10 cellular contexts compared by ENCODE assay signal in genomic region chr15:44798815-44799214, GRCh38.
A peak's percentile ranks its signal among the peaks of the same experiment; 100 is the strongest.
DNase-seq lines count a peak whose midpoint lies in the region; ATAC-seq and TF ChIP-seq lines count a peak whose summit lies in the region.
"Had no signal": no experiment of that assay in that cellular context is flagged by ENCODE, and none has a peak within 500 bp of the region (broad histone marks: within the 10 kb centered on the region; RNA-seq: fewer than 3 reads in every experiment).

No MANE protein-coding gene starts in this region.

- H4K20me1 ChIP-seq in MM.1S (ENCODE audit: insufficient read depth, low read length), result no peaks in the 10 kb centered on the region

- no peaks in the 10 kb centered on the region for H3K9me3 ChIP-seq in MM.1S (replicated peaks; ENCODE audit: insufficient read depth, low read length)
- H3K9me3 ChIP-seq in left lung, result no peaks in the 10 kb centered on the region

- H3K4me1 ChIP-seq in MM.1S (ENCODE audit: low read length) (peaks cover 5% of the 10 kb centered on the region; the same call in 1 of the 2 replicates), left lung (no peaks in the 10 kb centered on the region)

- no peaks in the 10 kb centered on the region for H3F3A ChIP-seq in MM.1S (ENCODE audit: insufficient read depth, low read length)

- H3K4me3 ChIP-seq in MM.1S (ENCODE audit: low read length) (no peak overlapping the region), astrocyte of the cerebellum (ENCODE audit: low read depth, low read length) (no peak overlapping the region), left lung (no peak overlapping the region)

- H3K79me2 ChIP-seq in MM.1S (ENCODE audit: low read length), result no peaks in the 10 kb centered on the region

- H3K27me3 ChIP-seq in MM.1S (replicated peaks; ENCODE audit: insufficient read depth, low read length) (no peaks in the 10 kb centered on the region), left lung (no peaks in the 10 kb centered on the region)

- no peaks in the 10 kb centered on the region for H3K9me2 ChIP-seq in MM.1S (replicated peaks; ENCODE audit: insufficient read depth, low read length)

- H3K36me3 ChIP-seq in MM.1S (replicated peaks; ENCODE audit: insufficient read depth, low read length), result no peaks in the 10 kb centered on the region
- H3K36me3 ChIP-seq in left lung, result no peaks in the 10 kb centered on the region

- H3K9ac ChIP-seq in MM.1S (ENCODE audit: low read length), result no peak overlapping the region

- H3K27ac ChIP-seq in MM.1S (ENCODE audit: low read length) (no peak overlapping the region), left lung (no peak overlapping the region)

- ATAC-seq in left lung (peak; percentile 36), HG03135 (IDR thresholded peaks at IDR 0.05; ENCODE audit: unreplicated experiment) (no peak)

- in situ Hi-C loops in astrocyte of the cerebellum (cut with HindIII; ENCODE audit: low sequenced_read_pairs), result no loop called here

- DNase-seq in MM.1S (no peak), astrocyte of the cerebellum (ENCODE audit: low read depth) (no peak), left lung (no peak), hippocampal formation (lab: John Stamatoyannopoulos, UW) (no peak), posterior cingulate gyrus (no peak), NCI-H1436 (lab: John Stamatoyannopoulos, UW) (no peak)
- DNase-seq: GF-D8, GOT3 had no signal

- intact Hi-C loops in left lung (cut with DNase I), result no loop called here
- intact Hi-C loops in posterior cingulate gyrus (cut with DNase I), result no loop called here

- no peak overlapping the region for H3K4me2 ChIP-seq in MM.1S (ENCODE audit: low read depth, low read length)

- H2AFZ ChIP-seq in MM.1S (ENCODE audit: low read length), result no peak overlapping the region

- TF ChIP-seq CTCF in GM12874 (IDR thresholded peaks at IDR 0.05; ENCODE audit: insufficient read depth, low read depth, low read length) (peak; percentile 11; the same call in 1 of the 2 replicates), MM.1S (IDR thresholded peaks at IDR 0.05; ENCODE audit: low read length) (peak; percentile 16), astrocyte of the cerebellum (IDR thresholded peaks at IDR 0.05; ENCODE audit: low read depth, low read length, missing control alignments) (peak; percentile 36), left lung (IDR thresholded peaks at IDR 0.05) (no peak)

Comparison
In these comparisons a context has a peak if more than half of its experiments do, and no peak if none do; other contexts are left out.
1. CTCF ChIP-seq: peak in GM12874 (single experiment), MM.1S (single experiment) and astrocyte of the cerebellum (single experiment); none in left lung (0 of 2).